Comparison of ENCODE assay signal across 8 cellular contexts in the genomic region with DNA sequence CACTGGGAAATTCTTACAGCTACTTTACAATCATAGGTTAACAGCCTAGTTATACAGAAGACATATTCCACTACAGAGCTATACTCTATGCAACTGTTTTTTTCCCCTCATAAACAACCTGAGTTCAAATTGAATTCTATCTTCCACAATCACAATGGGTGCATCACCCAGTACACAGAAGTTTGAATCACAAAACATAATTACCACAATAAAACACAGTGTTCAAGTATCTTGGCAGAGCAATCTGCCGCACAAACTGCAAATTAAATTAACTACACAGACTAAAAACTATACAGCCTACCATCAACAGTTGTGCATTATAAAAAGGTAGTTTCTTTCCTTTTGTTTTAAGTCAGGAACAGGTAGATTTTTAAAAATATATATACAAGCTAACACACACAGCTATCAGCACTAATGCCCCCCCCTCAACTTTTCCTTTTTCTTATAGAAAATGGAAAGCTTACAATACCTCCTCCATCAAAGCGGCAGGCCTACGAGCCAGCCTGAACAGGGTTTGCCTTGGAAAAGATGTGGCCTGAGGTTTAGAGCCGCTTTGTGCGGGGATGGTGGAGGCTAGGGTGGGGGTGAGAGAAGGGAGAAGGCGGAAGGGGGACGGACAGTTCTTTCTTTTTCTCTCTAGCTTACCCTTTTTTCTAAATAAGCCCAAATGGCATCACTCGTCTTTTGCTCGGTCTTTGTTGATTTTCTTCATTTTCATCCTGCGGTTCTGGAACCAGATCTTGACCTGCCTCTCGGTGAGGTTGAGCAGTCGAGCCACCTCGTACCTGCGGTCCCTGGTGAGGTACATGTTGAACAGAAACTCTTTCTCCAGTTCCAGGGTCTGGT. TPM values are rescaled to one million over a fixed set of nuclear protein-coding genes. Genes with fewer than 3 reads are reported as not detected.
DNase-seq lines count a peak whose midpoint lies in the region; TF ChIP-seq lines count a peak whose summit lies in the region.

No MANE protein-coding gene starts in this region.

- intact Hi-C loops in tibial artery (cut with DNase I; ENCODE audit: low total_unique reads), result loop anchor here (5.0 to 10.0 kb wide), 2 partner anchors 961 to 1768 kb away; partner anchors contain the start of genes CBX3 and HNRNPA2B1

- H2BK15ac ChIP-seq in mesenchymal stem cell (ENCODE audit: low read depth, poor library complexity, severe bottlenecking) (peak overlapping the region; percentile 90), mesendoderm (replicated peaks; ENCODE audit: low read depth) (no peak overlapping the region)

- peak; percentile 11 for DNase-seq in activated T-cell treated with anti-CD3 and anti-CD28 coated beads, Interleukin-2, amount 50 U/mL, for 1 hour
- no peak for DNase-seq in activated T-cell treated with anti-CD3 and anti-CD28 coated beads, Interleukin-2, amount 50 U/mL, for 48 hours
- peak; percentile 46 for DNase-seq in SW480 (ENCODE audit: low spot score)
- DNase-seq in mesenchymal stem cell, result no peak
- no peak for DNase-seq in tibial artery
- DNase-seq in iPS-NIHi11 (ENCODE audit: low spot score), result no peak
- no peak for DNase-seq in substantia nigra (lab: John Stamatoyannopoulos, UW)
- DNase-seq in mesendoderm, result no peak

- H3K4me1 ChIP-seq in mesenchymal stem cell (ENCODE audit: control insufficient read depth, insufficient read depth, low read depth, low read length) (peaks cover 36% of the 10 kb centered on the region), tibial artery (peaks cover 0 to 60% (median 18%) of the 10 kb centered on the region in 4 donors), mesendoderm (ENCODE audit: control insufficient read depth, low read depth, low read length) (no peaks in the 10 kb centered on the region)

- 36% methylated on average over 7 of the region's 14 CpGs for WGBS in mesenchymal stem cell
- no CpG with 5 or more reads among the region's 14 CpGs for WGBS in mesendoderm (ENCODE audit: extremely low coverage, insufficient coverage, low lambda C conversion rate)

- H3K4ac ChIP-seq in mesenchymal stem cell (ENCODE audit: low read depth in 1 of 2, low read length in 2 of 2) (peak overlapping the region in 1 of 2 experiments; percentile 32), mesendoderm (ENCODE audit: low read depth, low read length) (no peak overlapping the region)

- H2BK5ac ChIP-seq in mesenchymal stem cell (ENCODE audit: low read depth, low read length, poor library complexity, severe bottlenecking), result no peak overlapping the region
- H2BK5ac ChIP-seq in mesendoderm (ENCODE audit: low read length), result no peak overlapping the region

- TF ChIP-seq CTCF in tibial artery (IDR thresholded peaks at IDR 0.05), result no peak

- peak overlapping the region in 1 of 2 experiments; percentile 68 for H2BK12ac ChIP-seq in mesenchymal stem cell (ENCODE audit: low read length in 2 of 2)

- peaks cover 15 to 46% of the 10 kb centered on the region in 2 experiments for H3K36me3 ChIP-seq in mesenchymal stem cell (ENCODE audit: control insufficient read depth in 1 of 2, insufficient read depth in 2 of 2, low read depth in 1 of 2, low read length in 2 of 2)
- no peaks in the 10 kb centered on the region for H3K36me3 ChIP-seq in tibial artery
- H3K36me3 ChIP-seq in mesendoderm (ENCODE audit: control insufficient read depth, insufficient read depth, low read length), result no peaks in the 10 kb centered on the region

- no peak overlapping the region for H4K5ac ChIP-seq in mesendoderm (ENCODE audit: low read length)

- peak overlapping the region in 1 of 2 experiments; percentile 64 for H3K18ac ChIP-seq in mesenchymal stem cell (ENCODE audit: low read depth in 1 of 2, low read length in 2 of 2)
- no peak overlapping the region for H3K18ac ChIP-seq in mesendoderm (ENCODE audit: low read length)

- H3K79me1 ChIP-seq in mesenchymal stem cell (replicated peaks; ENCODE audit: low read length, poor library complexity, severe bottlenecking) (peaks cover 3% of the 10 kb centered on the region), mesendoderm (ENCODE audit: low read length) (no peaks in the 10 kb centered on the region)

- no peak overlapping the region for H4K8ac ChIP-seq in mesenchymal stem cell (ENCODE audit: low read length)
- H4K8ac ChIP-seq in mesendoderm (ENCODE audit: low read depth, low read length), result no peak overlapping the region

- H3K56ac ChIP-seq in mesendoderm (ENCODE audit: low read length), result no peak overlapping the region

- H3K23ac ChIP-seq in mesenchymal stem cell (ENCODE audit: low read length in 2 of 2) (peak overlapping the region in 1 of 2 experiments; percentile 50), mesendoderm (ENCODE audit: low read length) (no peak overlapping the region)

- H3K4me2 ChIP-seq in mesenchymal stem cell (ENCODE audit: low read length, poor library complexity, severe bottlenecking) (no peak overlapping the region), mesendoderm (ENCODE audit: low read length) (no peak overlapping the region)

- H3K79me2 ChIP-seq in mesendoderm (ENCODE audit: control insufficient read depth, insufficient read depth, low read length), result no peaks in the 10 kb centered on the region

- H2AK5ac ChIP-seq in mesenchymal stem cell (ENCODE audit: low read length, severe bottlenecking), result no peak overlapping the region
- H2AK5ac ChIP-seq in mesendoderm (ENCODE audit: low read length), result no peak overlapping the region

- no peak overlapping the region for H2AFZ ChIP-seq in mesenchymal stem cell (ENCODE audit: low read depth, low read length)

- H3K14ac ChIP-seq in mesenchymal stem cell (ENCODE audit: low read length in 2 of 2), result peak overlapping the region in 1 of 2 experiments; percentile 71

- H3K4me3 ChIP-seq in mesenchymal stem cell (ENCODE audit: insufficient read depth in 1 of 2, low read depth in 1 of 2, low read length in 2 of 2), result peak overlapping the region in 1 of 2 experiments; percentile 92
- peak overlapping the region; percentile 68 to 91 for H3K4me3 ChIP-seq in tibial artery
- no peak overlapping the region for H3K4me3 ChIP-seq in mesendoderm (ENCODE audit: low read length)

- H3K9me3 ChIP-seq in mesenchymal stem cell (ENCODE audit: control insufficient read depth, low read length), result no peaks in the 10 kb centered on the region
- no peaks in the 10 kb centered on the region for H3K9me3 ChIP-seq in tibial artery

- H4K91ac ChIP-seq in mesenchymal stem cell (ENCODE audit: low read length), result no peak overlapping the region

- H3K27ac ChIP-seq in mesenchymal stem cell (ENCODE audit: low read length, poor library complexity, severe bottlenecking), result no peak overlapping the region
- H3K27ac ChIP-seq in tibial artery, result peak overlapping the region; percentile 96 to 97
- H3K27ac ChIP-seq in substantia nigra (ENCODE audit: low read depth, low read length, poor library complexity, severe bottlenecking), result no peak overlapping the region
- no peak overlapping the region for H3K27ac ChIP-seq in mesendoderm (ENCODE audit: low read depth, low read length)

- H3K27me3 ChIP-seq in mesenchymal stem cell (ENCODE audit: control insufficient read depth in 1 of 2, insufficient read depth in 1 of 2, low read length in 2 of 2) (peaks cover 0 to 7% of the 10 kb centered on the region in 2 experiments), tibial artery (no peaks in the 10 kb centered on the region), mesendoderm (ENCODE audit: insufficient read depth, low read length, poor library complexity) (peaks cover 89% of the 10 kb centered on the region)

- H2BK120ac ChIP-seq in mesenchymal stem cell (ENCODE audit: low read depth, low read length), result no peak overlapping the region
- no peak overlapping the region for H2BK120ac ChIP-seq in mesendoderm (ENCODE audit: low read depth, low read length)

- H3K9ac ChIP-seq in mesenchymal stem cell (ENCODE audit: low read length) (peak overlapping the region; percentile 90), mesendoderm (ENCODE audit: low read length) (no peak overlapping the region)

RNA-seq across cellular contexts. Expression of gene HOXA9, which starts 2.2 kb away (rescaled TPM):
- polyA plus RNA-seq in mesenchymal stem cell (2013, experiment 1 of 2), result 9.8 TPM
- 9.8 TPM for polyA plus RNA-seq in mesenchymal stem cell (2013, experiment 2 of 2)
- polyA plus RNA-seq in mesendoderm (2013, experiment 1 of 2), result not detected
- polyA plus RNA-seq in mesendoderm (2013, experiment 2 of 2), result not detected

RNA-seq across cellular contexts. Expression of gene HOXA7, which starts 6.7 kb away (rescaled TPM):
- 3.1 TPM for polyA plus RNA-seq in mesenchymal stem cell (2013, experiment 1 of 2)
- polyA plus RNA-seq in mesenchymal stem cell (2013, experiment 2 of 2), result 3.2 TPM
- polyA plus RNA-seq in mesendoderm (2013, experiment 1 of 2), result 0.01 TPM
- not detected for polyA plus RNA-seq in mesendoderm (2013, experiment 2 of 2)

RNA-seq across cellular contexts. Expression of gene HOXA3, which starts 10.8 kb away (rescaled TPM):
- polyA plus RNA-seq in mesenchymal stem cell (2013, experiment 1 of 2), result 0.39 TPM
- polyA plus RNA-seq in mesenchymal stem cell (2013, experiment 2 of 2), result 0.51 TPM
- polyA plus RNA-seq in mesendoderm (2013, experiment 1 of 2), result not detected
- polyA plus RNA-seq in mesendoderm (2013, experiment 2 of 2), result not detected

RNA-seq across cellular contexts. Expression of gene HOXA10, which starts 11.0 kb away (rescaled TPM):
- polyA plus RNA-seq in mesenchymal stem cell (2013, experiment 1 of 2), result 6.9 TPM
- 7.1 TPM for polyA plus RNA-seq in mesenchymal stem cell (2013, experiment 2 of 2)
- not detected for polyA plus RNA-seq in mesendoderm (2013, experiment 1 of 2)
- polyA plus RNA-seq in mesendoderm (2013, experiment 2 of 2), result not detected

RNA-seq across cellular contexts. Expression of gene HOXA6, which starts 15.6 kb away (rescaled TPM):
- 0.62 TPM for polyA plus RNA-seq in mesenchymal stem cell (2013, experiment 1 of 2)
- polyA plus RNA-seq in mesenchymal stem cell (2013, experiment 2 of 2), result 0.59 TPM
- polyA plus RNA-seq in mesendoderm (2013, experiment 1 of 2), result not detected
- polyA plus RNA-seq in mesendoderm (2013, experiment 2 of 2), result not detected

Comparison
In these comparisons a context has a peak if more than half of its experiments do, and no peak if none do; other contexts are left out.
1. DNase-seq: peak in activated T-cell treated with anti-CD3 and anti-CD28 coated beads, Interleukin-2, amount 50 U/mL, for 1 hour (single experiment) and SW480 (single experiment); none in activated T-cell treated with anti-CD3 and anti-CD28 coated beads, Interleukin-2, amount 50 U/mL, for 48 hours (0 of 2), mesenchymal stem cell (single experiment), tibial artery (0 of 2), iPS-NIHi11 (single experiment), substantia nigra (0 of 49) and mesendoderm (single experiment).
2. H3K27ac ChIP-seq: peak in tibial artery (2 of 2); none in mesenchymal stem cell (single experiment), substantia nigra (single experiment) and mesendoderm (single experiment).